In the genomic region with DNA sequence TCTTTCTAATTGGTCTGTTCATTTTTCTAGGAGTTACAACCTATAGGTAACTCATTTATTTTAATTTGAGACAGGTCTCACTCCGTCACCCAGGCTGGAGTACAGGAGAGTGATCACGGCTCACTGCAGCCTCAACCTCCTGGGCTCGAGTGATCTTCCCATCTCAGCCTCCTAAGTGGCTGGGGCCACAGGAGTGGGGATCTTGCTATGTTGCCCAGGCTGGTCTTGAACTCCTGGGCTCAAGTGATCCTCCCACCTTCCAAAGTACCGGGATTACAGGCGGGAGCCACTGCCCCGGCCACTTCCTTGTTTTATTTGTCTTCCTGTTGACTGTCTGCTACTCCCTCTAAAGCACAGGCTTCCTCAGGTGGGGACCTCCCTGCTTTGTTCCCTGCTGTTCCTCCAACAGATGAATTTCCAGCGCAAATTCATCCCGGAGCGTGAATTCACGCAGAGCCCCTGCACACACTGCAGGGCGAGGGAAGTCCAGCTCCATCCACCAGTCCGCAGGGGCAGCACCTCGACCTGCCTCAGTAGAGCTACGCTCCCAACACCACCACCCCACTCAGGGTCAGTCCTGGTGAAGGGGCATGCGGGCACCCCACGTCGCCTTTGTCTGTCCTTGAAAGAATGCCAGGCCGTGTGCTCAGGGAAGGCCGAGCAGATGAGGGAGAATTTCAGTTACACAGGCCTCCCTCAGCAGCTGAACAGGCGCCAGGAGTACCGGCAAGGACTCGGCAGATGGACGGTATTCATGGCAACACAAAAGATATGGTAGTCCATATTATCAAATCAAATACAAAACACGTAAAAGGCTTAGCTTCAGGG, we compare ENCODE assay signal across 2 cellular contexts.
A peak's percentile ranks its signal among the peaks of the same experiment; 100 is the strongest.
TF ChIP-seq lines count a peak whose summit lies in the region.

No MANE protein-coding gene starts in this region.

TF ChIP-seq in GM12878, 131 proteins besides CTCF, POLR2A, EP300 and RAD21:
- TF ChIP-seq RFX5 (IDR thresholded peaks at IDR 0.05; ENCODE audit: low read depth, low read length), result no peak
- TF ChIP-seq IKZF1 (conservative IDR thresholded peaks at IDR 0.05), result 0 out of 2 replicates have a peak, but pooled peaks have one; percentile 3
- TF ChIP-seq TBL1XR1 (IDR thresholded peaks at IDR 0.05; ENCODE audit: low read depth, low read length), result no peak
- TF ChIP-seq IKZF2 (IDR thresholded peaks at IDR 0.05), result 0 out of 4 replicates have a peak, but pooled peaks of 1 of the 2 experiments have one; percentile 0
- no peak for TF ChIP-seq ZBED1 (IDR thresholded peaks at IDR 0.05; ENCODE audit: borderline replicate concordance)
- TF ChIP-seq, protein P1, sequence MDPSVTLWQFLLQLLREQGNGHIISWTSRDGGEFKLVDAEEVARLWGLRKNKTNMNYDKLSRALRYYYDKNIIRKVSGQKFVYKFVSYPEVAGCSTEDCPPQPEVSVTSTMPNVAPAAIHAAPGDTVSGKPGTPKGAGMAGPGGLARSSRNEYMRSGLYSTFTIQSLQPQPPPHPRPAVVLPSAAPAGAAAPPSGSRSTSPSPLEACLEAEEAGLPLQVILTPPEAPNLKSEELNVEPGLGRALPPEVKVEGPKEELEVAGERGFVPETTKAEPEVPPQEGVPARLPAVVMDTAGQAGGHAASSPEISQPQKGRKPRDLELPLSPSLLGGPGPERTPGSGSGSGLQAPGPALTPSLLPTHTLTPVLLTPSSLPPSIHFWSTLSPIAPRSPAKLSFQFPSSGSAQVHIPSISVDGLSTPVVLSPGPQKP (IDR thresholded peaks at IDR 0.05; ENCODE audit: low read depth, low read length), result no peak
- no peak for TF ChIP-seq STAT3 (IDR thresholded peaks at IDR 0.05; ENCODE audit: low read depth, low read length)
- TF ChIP-seq, protein P2, sequence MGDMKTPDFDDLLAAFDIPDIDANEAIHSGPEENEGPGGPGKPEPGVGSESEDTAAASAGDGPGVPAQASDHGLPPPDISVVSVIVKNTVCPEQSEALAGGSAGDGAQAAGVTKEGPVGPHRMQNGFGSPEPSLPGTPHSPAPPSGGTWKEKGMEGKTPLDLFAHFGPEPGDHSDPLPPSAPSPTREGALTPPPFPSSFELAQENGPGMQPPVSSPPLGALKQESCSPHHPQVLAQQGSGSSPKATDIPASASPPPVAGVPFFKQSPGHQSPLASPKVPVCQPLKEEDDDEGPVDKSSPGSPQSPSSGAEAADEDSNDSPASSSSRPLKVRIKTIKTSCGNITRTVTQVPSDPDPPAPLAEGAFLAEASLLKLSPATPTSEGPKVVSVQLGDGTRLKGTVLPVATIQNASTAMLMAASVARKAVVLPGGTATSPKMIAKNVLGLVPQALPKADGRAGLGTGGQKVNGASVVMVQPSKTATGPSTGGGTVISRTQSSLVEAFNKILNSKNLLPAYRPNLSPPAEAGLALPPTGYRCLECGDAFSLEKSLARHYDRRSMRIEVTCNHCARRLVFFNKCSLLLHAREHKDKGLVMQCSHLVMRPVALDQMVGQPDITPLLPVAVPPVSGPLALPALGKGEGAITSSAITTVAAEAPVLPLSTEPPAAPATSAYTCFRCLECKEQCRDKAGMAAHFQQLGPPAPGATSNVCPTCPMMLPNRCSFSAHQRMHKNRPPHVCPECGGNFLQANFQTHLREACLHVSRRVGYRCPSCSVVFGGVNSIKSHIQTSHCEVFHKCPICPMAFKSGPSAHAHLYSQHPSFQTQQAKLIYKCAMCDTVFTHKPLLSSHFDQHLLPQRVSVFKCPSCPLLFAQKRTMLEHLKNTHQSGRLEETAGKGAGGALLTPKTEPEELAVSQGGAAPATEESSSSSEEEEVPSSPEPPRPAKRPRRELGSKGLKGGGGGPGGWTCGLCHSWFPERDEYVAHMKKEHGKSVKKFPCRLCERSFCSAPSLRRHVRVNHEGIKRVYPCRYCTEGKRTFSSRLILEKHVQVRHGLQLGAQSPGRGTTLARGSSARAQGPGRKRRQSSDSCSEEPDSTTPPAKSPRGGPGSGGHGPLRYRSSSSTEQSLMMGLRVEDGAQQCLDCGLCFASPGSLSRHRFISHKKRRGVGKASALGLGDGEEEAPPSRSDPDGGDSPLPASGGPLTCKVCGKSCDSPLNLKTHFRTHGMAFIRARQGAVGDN (IDR thresholded peaks at IDR 0.05), result no peak
- TF ChIP-seq KAT2A (conservative IDR thresholded peaks at IDR 0.05; ENCODE audit: control insufficient read depth, low read depth, low read length), result no peak
- TF ChIP-seq, protein P3, sequence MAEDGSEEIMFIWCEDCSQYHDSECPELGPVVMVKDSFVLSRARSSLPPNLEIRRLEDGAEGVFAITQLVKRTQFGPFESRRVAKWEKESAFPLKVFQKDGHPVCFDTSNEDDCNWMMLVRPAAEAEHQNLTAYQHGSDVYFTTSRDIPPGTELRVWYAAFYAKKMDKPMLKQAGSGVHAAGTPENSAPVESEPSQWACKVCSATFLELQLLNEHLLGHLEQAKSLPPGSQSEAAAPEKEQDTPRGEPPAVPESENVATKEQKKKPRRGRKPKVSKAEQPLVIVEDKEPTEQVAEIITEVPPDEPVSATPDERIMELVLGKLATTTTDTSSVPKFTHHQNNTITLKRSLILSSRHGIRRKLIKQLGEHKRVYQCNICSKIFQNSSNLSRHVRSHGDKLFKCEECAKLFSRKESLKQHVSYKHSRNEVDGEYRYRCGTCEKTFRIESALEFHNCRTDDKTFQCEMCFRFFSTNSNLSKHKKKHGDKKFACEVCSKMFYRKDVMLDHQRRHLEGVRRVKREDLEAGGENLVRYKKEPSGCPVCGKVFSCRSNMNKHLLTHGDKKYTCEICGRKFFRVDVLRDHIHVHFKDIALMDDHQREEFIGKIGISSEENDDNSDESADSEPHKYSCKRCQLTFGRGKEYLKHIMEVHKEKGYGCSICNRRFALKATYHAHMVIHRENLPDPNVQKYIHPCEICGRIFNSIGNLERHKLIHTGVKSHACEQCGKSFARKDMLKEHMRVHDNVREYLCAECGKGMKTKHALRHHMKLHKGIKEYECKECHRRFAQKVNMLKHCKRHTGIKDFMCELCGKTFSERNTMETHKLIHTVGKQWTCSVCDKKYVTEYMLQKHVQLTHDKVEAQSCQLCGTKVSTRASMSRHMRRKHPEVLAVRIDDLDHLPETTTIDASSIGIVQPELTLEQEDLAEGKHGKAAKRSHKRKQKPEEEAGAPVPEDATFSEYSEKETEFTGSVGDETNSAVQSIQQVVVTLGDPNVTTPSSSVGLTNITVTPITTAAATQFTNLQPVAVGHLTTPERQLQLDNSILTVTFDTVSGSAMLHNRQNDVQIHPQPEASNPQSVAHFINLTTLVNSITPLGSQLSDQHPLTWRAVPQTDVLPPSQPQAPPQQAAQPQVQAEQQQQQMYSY (CRISPR knock-in tag; IDR thresholded peaks at IDR 0.05), result no peak
- TF ChIP-seq ETV6 (conservative IDR thresholded peaks at IDR 0.05 in 1 of 2, IDR thresholded peaks at IDR 0.05 in 1 of 2; ENCODE audit: borderline replicate concordance in 1 of 2, low read depth in 1 of 2), result no peak
- no peak for TF ChIP-seq FOXM1 (IDR thresholded peaks at IDR 0.05; ENCODE audit: low read depth, low read length)

TF ChIP-seq in HEK293T, 16 proteins besides CTCF, POLR2A, EP300 and RAD21:
- no peak for TF ChIP-seq LEF1 (IDR thresholded peaks at IDR 0.05; ENCODE audit: borderline replicate concordance)
- TF ChIP-seq FOXM1 (IDR thresholded peaks at IDR 0.05; ENCODE audit: borderline replicate concordance), result no peak
- no peak for TF ChIP-seq ARNT (IDR thresholded peaks at IDR 0.05)
- no peak for TF ChIP-seq HDGF (IDR thresholded peaks at IDR 0.05; ENCODE audit: borderline replicate concordance)
- TF ChIP-seq ZNF384 (IDR thresholded peaks at IDR 0.05), result no peak
- no peak for TF ChIP-seq SP1 (IDR thresholded peaks at IDR 0.05)
- no peak for TF ChIP-seq CTBP1 (IDR thresholded peaks at IDR 0.05; ENCODE audit: borderline replicate concordance)
- TF ChIP-seq BHLHE40 (IDR thresholded peaks at IDR 0.05; ENCODE audit: borderline replicate concordance), result no peak
- no peak for TF ChIP-seq NFRKB (IDR thresholded peaks at IDR 0.05)
